ENCODE assay signal across 8 cellular contexts in genomic region chr15:88274534-88275460, GRCh38. TPM values are rescaled to one million over a fixed set of nuclear protein-coding genes. Genes with fewer than 3 reads are reported as not detected.
A peak's percentile ranks its signal among the peaks of the same experiment; 100 is the strongest.
DNase-seq lines count a peak whose midpoint lies in the region; ATAC-seq and TF ChIP-seq lines count a peak whose summit lies in the region.

No MANE protein-coding gene starts in this region.

- H3K9me3 Mint-ChIP-seq in neural crest cell, result no peaks in the 10 kb centered on the region

- peak; percentile 94 for TF ChIP-seq CTCF in 22Rv1 (IDR thresholded peaks at IDR 0.05)
- TF ChIP-seq CTCF in GM12864 (IDR thresholded peaks at IDR 0.05; ENCODE audit: low read depth, low read length, missing control alignments), result peak; percentile 97
- peak; percentile 88 for TF ChIP-seq CTCF in neural crest cell (conservative IDR thresholded peaks at IDR 0.05)
- peak; percentile 92 for TF ChIP-seq CTCF in thoracic aorta (IDR thresholded peaks at IDR 0.05)

- DNase-seq in GM12864 (ENCODE audit: low read depth) (peak; percentile 5), NCI-H460 (ENCODE audit: extremely low read depth, low read depth) (peak; percentile 38), activated T-cell treated with anti-CD3 and anti-CD28 coated beads for 48 hours (ENCODE audit: low read depth) (peak; percentile 57), fibroblast of gingiva (ENCODE audit: low read depth) (peak; percentile 9), neural crest cell (ENCODE audit: low read depth, low spot score) (peak; percentile 82), thoracic aorta (ENCODE audit: low spot score) (no peak)

- H3K36me3 ChIP-seq in thoracic aorta, result no peaks in the 10 kb centered on the region

- peaks cover 69% of the 10 kb centered on the region for H3K27me3 Mint-ChIP-seq in neural crest cell (ENCODE audit: low read depth)

- H3K4me3 Mint-ChIP-seq in neural crest cell, result no peak overlapping the region

- H3K27me3 ChIP-seq in thoracic aorta (replicated peaks; ENCODE audit: insufficient read depth), result no peaks in the 10 kb centered on the region

- H3K27ac Mint-ChIP-seq in neural crest cell (ENCODE audit: unreplicated experiment), result no peak overlapping the region

- H3K9me3 ChIP-seq in thoracic aorta, result no peaks in the 10 kb centered on the region

- H3K27ac ChIP-seq in 22Rv1, result no peak overlapping the region
- H3K27ac ChIP-seq in thoracic aorta, result no peak overlapping the region

- no peaks in the 10 kb centered on the region for H3K36me3 Mint-ChIP-seq in neural crest cell (ENCODE audit: low read depth)

- H3K4me1 ChIP-seq in thoracic aorta (ENCODE audit: control insufficient read depth in 1 of 2, low read depth in 2 of 2), result no peaks in the 10 kb centered on the region

- H3K4me1 Mint-ChIP-seq in neural crest cell, result peaks cover 5% of the 10 kb centered on the region

- peak; percentile 89 for ATAC-seq in HG02852 (IDR thresholded peaks at IDR 0.05; ENCODE audit: unreplicated experiment)
- ATAC-seq in thoracic aorta (ENCODE audit: insufficient number of reproducible peaks, low FRiP score, low read depth), result no peak

- no peak overlapping the region for H3K4me3 ChIP-seq in GM12864 (ENCODE audit: low read depth, low read length)
- no peak overlapping the region for H3K4me3 ChIP-seq in thoracic aorta

RNA-seq across cellular contexts. Expression of gene NTRK3, which starts 18.3 kb away (rescaled TPM):
- not detected in 2 replicates for total RNA-seq in NCI-H460 (2014; rRNA removed; shearing (Covaris generic))
- polyA plus RNA-seq in NCI-H460 (2014; cell fraction: nucleus; rRNA removed), result not detected in 2 replicates
- total RNA-seq in neural crest cell, result 1.1 and 2.3 TPM in 2 replicates
- 10 to 100 TPM; 84.9 to 87.3 TPM for total RNA-seq in thoracic aorta

Comparison
In these comparisons a context has a peak if more than half of its experiments do, and no peak if none do; other contexts are left out.
1. RNA of gene NTRK3, which starts 18.3 kb away (total RNA-seq): 84.9 to 87.3 TPM in thoracic aorta; 1.1 to 2.3 TPM in neural crest cell and not detected in NCI-H460; every median in the first group is over 10 times any median in the second.
2. Peak in every context shown above with its lines, with median percentiles within 50 percentile points of each other: CTCF ChIP-seq.